36 cellular contexts compared by ENCODE assay signal in genomic region chr2:37848451-37848850, GRCh38.
"Had no signal": no experiment of that assay in that cellular context is flagged by ENCODE, and none has a peak within 500 bp of the region (broad histone marks: within the 10 kb centered on the region; RNA-seq: fewer than 3 reads in every experiment).

No MANE protein-coding gene starts in this region.

- H3K27me3 ChIP-seq: SJCRH30 had no signal

- H3K27ac ChIP-seq: PC-9, SJCRH30, SK-N-MC, WERI-Rb-1 had no signal

- H3K36me3 Mint-ChIP-seq: activated naive CD4-positive, alpha-beta T cell treated with anti-CD3 and anti-CD28 coated beads, Interleukin-2, amount 10 ng/mL, durations not matched to agents 7 days and 5 days; brain had no signal

- H3K4me2 ChIP-seq: PC-9 had no signal

- H3K27me3 Mint-ChIP-seq: activated naive CD8-positive, alpha-beta T cell; activated naive CD8-positive, alpha-beta T cell treated with anti-CD3 and anti-CD28 coated beads, Interleukin-2, amount 50 U/mL, for 24 hours; brain had no signal

- H2AFZ ChIP-seq: PC-9 had no signal

- H3K9me3 Mint-ChIP-seq: activated CD4-positive, alpha-beta memory T cell treated with anti-CD3 and anti-CD28 coated beads, Interleukin-2, amount 10 ng/mL, durations not matched to agents 7 days and 5 days; activated naive CD4-positive, alpha-beta T cell treated with anti-CD3 and anti-CD28 coated beads, Interleukin-2, amount 10 ng/mL, durations not matched to agents 7 days and 5 days; activated naive CD8-positive, alpha-beta T cell treated with anti-CD3 and anti-CD28 coated beads, Interleukin-2, amount 50 U/mL, for 24 hours had no signal

- H3K36me3 ChIP-seq: SJCRH30, WERI-Rb-1 had no signal

- H3K4me3 ChIP-seq: PC-9, SJCRH30, SK-N-MC had no signal

- H3K4me1 Mint-ChIP-seq: brain had no signal

- H3K27ac Mint-ChIP-seq: activated CD4-positive, alpha-beta memory T cell treated with anti-CD3 and anti-CD28 coated beads, Interleukin-2, amount 10 ng/mL, durations not matched to agents 7 days and 5 days; activated CD8-positive, alpha-beta memory T cell treated with anti-CD3 and anti-CD28 coated beads, Interleukin-2, amount 10 ng/mL, durations not matched to agents 7 days and 5 days; activated naive CD4-positive, alpha-beta T cell treated with anti-CD3 and anti-CD28 coated beads, Interleukin-2, amount 10 ng/mL, durations not matched to agents 7 days and 5 days; activated naive CD8-positive, alpha-beta T cell; activated naive CD8-positive, alpha-beta T cell treated with anti-CD3 and anti-CD28 coated beads, Interleukin-2, amount 50 U/mL, for 24 hours; brain had no signal

- DNase-seq: activated CD4-positive, alpha-beta memory T cell treated with anti-CD3 and anti-CD28 coated beads, Interleukin-2, amount 10 ng/mL, durations not matched to agents 7 days and 5 days; activated CD4-positive, alpha-beta T cell treated with anti-CD3 and anti-CD28 coated beads for 1 hour; activated CD4-positive, alpha-beta T cell treated with anti-CD3 and anti-CD28 coated beads for 48 hours; activated CD4-positive, CD25-positive, alpha-beta regulatory T cell; activated CD8-positive, alpha-beta memory T cell treated with anti-CD3 and anti-CD28 coated beads for 24 hours; activated CD8-positive, alpha-beta memory T cell treated with anti-CD3 and anti-CD28 coated beads, Interleukin-2, amount 10 ng/mL, durations not matched to agents 7 days and 5 days; activated CD8-positive, alpha-beta memory T cell treated with anti-CD3 and anti-CD28 coated beads, Interleukin-2, amount 50 U/mL, for 48 hours; activated effector memory CD4-positive, alpha-beta T cell treated with Interleukin-2 at 50 U/mL for 16 hours; activated naive CD4-positive, alpha-beta T cell treated with anti-CD3 and anti-CD28 coated beads, Interleukin-2, amount 10 ng/mL, durations not matched to agents 7 days and 5 days; activated naive CD8-positive, alpha-beta T cell treated with anti-CD3 and anti-CD28 coated beads, Interleukin-2, amount 50 U/mL, for 24 hours; activated T-cell treated with anti-CD3 and anti-CD28 coated beads, Interleukin-2, amount 50 U/mL, for 48 hours; anterior cingulate cortex; central memory CD4-positive, alpha-beta T cell; Kasumi-1; KG1; MM.1S; MV-4-11; NCI-H1092 treated with DMSO at 0.1 percent for 48 hours; NCI-H1417; NCI-H146; NCI-H187; NCI-H2029 treated with DMSO at 0.1 percent for 48 hours; NCI-H2107; NCI-H2171; NCI-H510A; NCI-H526; NCI-H748 treated with DMSO at 0.1 percent for 48 hours; NK-92 treated with Interleukin-12 subunit alpha and Interleukin-12 subunit beta, amount 100 ng/mL, for 24 hours; PC-9; SHP77; SJCRH30; T1000; WERI-Rb-1 had no signal

- H3K4me1 ChIP-seq: SJCRH30 had no signal

- H3K4me3 Mint-ChIP-seq: activated CD4-positive, alpha-beta memory T cell treated with anti-CD3 and anti-CD28 coated beads, Interleukin-2, amount 10 ng/mL, durations not matched to agents 7 days and 5 days; activated CD8-positive, alpha-beta memory T cell treated with anti-CD3 and anti-CD28 coated beads, Interleukin-2, amount 10 ng/mL, durations not matched to agents 7 days and 5 days; activated naive CD4-positive, alpha-beta T cell treated with anti-CD3 and anti-CD28 coated beads, Interleukin-2, amount 10 ng/mL, durations not matched to agents 7 days and 5 days; activated naive CD8-positive, alpha-beta T cell; activated naive CD8-positive, alpha-beta T cell treated with anti-CD3 and anti-CD28 coated beads, Interleukin-2, amount 50 U/mL, for 24 hours; brain had no signal
